ENCODE assay signal across 19 cellular contexts in genomic region chr3:4718179-4718736, GRCh38.
A peak's percentile ranks its signal among the peaks of the same experiment; 100 is the strongest.
DNase-seq lines count a peak whose midpoint lies in the region; ATAC-seq and TF ChIP-seq lines count a peak whose summit lies in the region.
"Had no signal": no experiment of that assay in that cellular context is flagged by ENCODE, and none has a peak within 500 bp of the region (broad histone marks: within the 10 kb centered on the region; RNA-seq: fewer than 3 reads in every experiment).

No MANE protein-coding gene starts in this region.

- peaks cover 41% of the 10 kb centered on the region for H3K4me1 ChIP-seq in body of pancreas
- H3K4me1 ChIP-seq in muscle layer of colon (ENCODE audit: insufficient read depth, low read length): peaks cover 45% of the 10 kb centered on the region
- H3K4me1 ChIP-seq in spleen: peaks cover 0 to 51% (median 22%) of the 10 kb centered on the region in 6 donors
- H3K4me1 ChIP-seq: HAP-1 had no signal

- intact Hi-C loops in body of pancreas (cut with DNase I): loop anchor here (10.0 kb wide), 1 partner anchor 467 kb away; the partner anchor contains the start of gene EDEM1
- intact Hi-C loops in spleen (cut with DNase I; ENCODE audit: low total_unique reads): loop anchor here (10.0 kb wide), 3 partner anchors 97 to 307 kb away; no protein-coding TSS in a partner anchor

- 42 to 53% methylated on average over 4 of the region's 4 CpGs for WGBS in body of pancreas, 2 donors
- 81 to 90% (median 84%) methylated on average over 4 of the region's 4 CpGs for whole genome bisulfite sequencing in spleen, 5 donors

- H3K9me3 ChIP-seq in body of pancreas (no peaks in the 10 kb centered on the region), muscle layer of colon (ENCODE audit: low read length) (no peaks in the 10 kb centered on the region), spleen (no peaks in the 10 kb centered on the region)
- H3K9me3 ChIP-seq: HAP-1 had no signal

- DNase-seq in NCI-H69 (lab: John Stamatoyannopoulos, UW) (peak; percentile 45), body of pancreas (no peak), spleen (no peak), T-helper 2 cell (no peak), mesenteric fat pad (ENCODE audit: low spot score) (no peak)
- no peak for DNase-seq in stimulated activated CD4-positive, alpha-beta T cell treated with anti-CD3 and anti-CD28 coated beads, Interleukin-15, amount 100 ng/mL, for 24 hours
- DNase-seq in activated CD4-positive, alpha-beta T cell treated with anti-CD3 and anti-CD28 coated beads, Interleukin-2, amount 50 U/mL, for 48 hours: no peak
- DNase-seq: activated CD4-positive, CD25-positive, alpha-beta regulatory T cell; CD8-positive, alpha-beta T cell; DMS53; hippocampal formation; NCI-H2107; NCI-H524; SHP77 treated with DMSO at 0.1 percent for 48 hours; stimulated activated CD4-positive, alpha-beta T cell treated with anti-CD3 and anti-CD28 coated beads, Interleukin-4, amount 100 ng/mL, for 24 hours had no signal

- no peak overlapping the region for H3K9ac ChIP-seq in muscle layer of colon (ENCODE audit: low read length)

- TF ChIP-seq POLR2A in body of pancreas (IDR thresholded peaks at IDR 0.05) (no peak), spleen (IDR thresholded peaks at IDR 0.05) (no peak)

- H3K36me3 ChIP-seq in body of pancreas (replicated peaks in 1 of 2; ENCODE audit: insufficient read depth in 1 of 2, low read depth in 2 of 2) (no peaks in the 10 kb centered on the region), muscle layer of colon (ENCODE audit: insufficient read depth, low read length) (peaks cover 21% of the 10 kb centered on the region), spleen (peaks cover 0 to 94% (median 19%) of the 10 kb centered on the region in 6 donors)
- H3K36me3 ChIP-seq: HAP-1 had no signal

- peak in 1 of 7 experiments; percentile 3 for TF ChIP-seq CTCF in body of pancreas (IDR thresholded peaks at IDR 0.05)
- no peak for TF ChIP-seq CTCF in spleen (IDR thresholded peaks at IDR 0.05 in 8 of 11, conservative IDR thresholded peaks at IDR 0.05 in 3 of 11)

- no peak for ATAC-seq in body of pancreas
- ATAC-seq: activated naive CD4-positive, alpha-beta T cell treated with anti-CD3 and anti-CD28 coated beads, Interleukin-2, amount 50 U/mL, for 72 hours; CD8-positive, alpha-beta T cell; GM12878 had no signal

- H3K27ac ChIP-seq in body of pancreas: peak overlapping the region; percentile 74 to 91 (median 86)
- peak overlapping the region; percentile 79 for H3K27ac ChIP-seq in muscle layer of colon (ENCODE audit: low read depth, low read length)
- peak overlapping the region in 5 of 8 donors; percentile 1 to 15 (median 9) for H3K27ac ChIP-seq in spleen

- no peaks in the 10 kb centered on the region for H3K27me3 ChIP-seq in body of pancreas
- H3K27me3 ChIP-seq in muscle layer of colon (ENCODE audit: control insufficient read depth in 1 of 2, insufficient read depth in 2 of 2, low read length in 2 of 2): no peaks in the 10 kb centered on the region
- H3K27me3 ChIP-seq in spleen (replicated peaks in 1 of 7): no peaks in the 10 kb centered on the region

- H3K4me3 ChIP-seq in body of pancreas (no peak overlapping the region), muscle layer of colon (ENCODE audit: low read depth in 1 of 2, low read length in 2 of 2) (no peak overlapping the region), spleen (no peak overlapping the region)
- H3K4me3 ChIP-seq: GM12878, HAP-1 had no signal

Comparison
In these comparisons a context has a peak if more than half of its experiments do, and no peak if none do; other contexts are left out.
1. H3K27ac ChIP-seq: peak in every context shown above with its lines; median percentile 86 in body of pancreas; 79 in muscle layer of colon; 9 in spleen.